ENCODE assay signal across 7 cellular contexts in the genomic region with DNA sequence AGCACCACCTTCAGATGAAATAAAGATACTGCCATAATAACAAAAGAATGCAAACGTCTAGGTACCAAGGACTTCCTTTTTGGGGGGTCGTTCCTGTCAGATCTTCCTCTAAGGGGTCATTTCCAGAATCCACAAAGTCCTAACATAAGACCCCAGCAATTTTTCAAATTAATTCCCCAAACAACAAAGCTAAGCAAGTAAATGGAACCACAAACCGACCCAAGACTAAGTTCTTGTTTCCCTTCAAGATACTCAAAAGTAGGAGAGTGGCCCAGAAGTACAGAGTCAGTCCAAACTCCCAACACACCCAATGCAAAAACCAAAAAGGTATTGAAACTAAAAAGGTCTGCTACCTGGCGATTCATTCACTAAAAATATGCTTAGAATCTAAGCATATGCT. TPM values are rescaled to one million over a fixed set of nuclear protein-coding genes. Genes with fewer than 3 reads are reported as not detected.
DNase-seq lines count a peak whose midpoint lies in the region; ATAC-seq and TF ChIP-seq lines count a peak whose summit lies in the region.

No MANE protein-coding gene starts in this region.

- H3K4me2 ChIP-seq in hepatocyte: peak overlapping the region; percentile 87

- no peaks in the 10 kb centered on the region for H3K9me2 ChIP-seq in hepatocyte (replicated peaks; ENCODE audit: insufficient read depth)

- DNase-seq in HFF-Myc (ENCODE audit: extremely low read depth, low read depth) (no peak), activated B cell treated with CpG ODN at 0.5 μM for 24 hours (no peak), hepatocyte (ENCODE audit: low spot score) (no peak)
- no peak for DNase-seq in stimulated activated effector memory CD8-positive, alpha-beta T cell treated with anti-CD3 and anti-CD28 coated beads, Interleukin-12 subunit alpha, Interleukin-12 subunit beta, amount 100 ng/mL, for 72 hours (ENCODE audit: low spot score in 2 of 2)

- H4K20me1 ChIP-seq in hepatocyte (ENCODE audit: insufficient read depth, poor library complexity, severe bottlenecking): peaks cover 49% of the 10 kb centered on the region

- H3K79me2 ChIP-seq in hepatocyte: peaks cover 60% of the 10 kb centered on the region

- H3K4me1 ChIP-seq in hepatocyte (ENCODE audit: insufficient read depth): peaks cover 8% of the 10 kb centered on the region

- POLR2A ChIA-PET in activated B cell treated with CpG ODN at 0.5 μM for 24 hours (lab: Charles Lee): interaction anchor here (0.6 to 1.9 kb wide), 4 partner anchors 9 to 236 kb away, joined by 3 to 22 read pairs (median 10); a partner anchor contains a TSS

- intact Hi-C loops in activated B cell treated with CpG ODN at 0.5 μM for 24 hours (cut with micrococcal nuclease): loop anchor here (1.0 kb wide), 1 partner anchor 10 kb away; no protein-coding TSS in a partner anchor

- H3K4me3 ChIP-seq in HFF-Myc (replicated peaks; ENCODE audit: low read depth, low read length) (peak overlapping the region; percentile 73), hepatocyte (peak overlapping the region; percentile 77)

- no peaks in the 10 kb centered on the region for H3K9me3 ChIP-seq in hepatocyte (ENCODE audit: low read depth)

- peaks cover 6% of the 10 kb centered on the region for H3K36me3 Mint-ChIP-seq in activated B cell treated with CpG ODN at 0.5 μM for 24 hours (ENCODE audit: low read depth)
- no peaks in the 10 kb centered on the region for H3K36me3 Mint-ChIP-seq in stimulated activated effector memory CD8-positive, alpha-beta T cell treated with anti-CD3 and anti-CD28 coated beads, Interleukin-12 subunit alpha, Interleukin-12 subunit beta, amount 100 ng/mL, for 72 hours

- H3K4me1 Mint-ChIP-seq in activated B cell treated with CpG ODN at 0.5 μM for 24 hours: peaks cover 60% of the 10 kb centered on the region
- H3K4me1 Mint-ChIP-seq in stimulated activated effector memory CD8-positive, alpha-beta T cell treated with anti-CD3 and anti-CD28 coated beads, Interleukin-12 subunit alpha, Interleukin-12 subunit beta, amount 100 ng/mL, for 72 hours: peaks cover 55% of the 10 kb centered on the region

- peak overlapping the region; percentile 91 for H3K4me3 Mint-ChIP-seq in activated B cell treated with CpG ODN at 0.5 μM for 24 hours
- peak overlapping the region; percentile 71 for H3K4me3 Mint-ChIP-seq in stimulated activated effector memory CD8-positive, alpha-beta T cell treated with anti-CD3 and anti-CD28 coated beads, Interleukin-12 subunit alpha, Interleukin-12 subunit beta, amount 100 ng/mL, for 72 hours

- H3K27me3 Mint-ChIP-seq in activated B cell treated with CpG ODN at 0.5 μM for 24 hours: no peaks in the 10 kb centered on the region

- TF ChIP-seq CTCF in HFF-Myc (IDR thresholded peaks at IDR 0.05; ENCODE audit: low read depth, low read length, missing control alignments) (no peak), activated B cell treated with CpG ODN at 0.5 μM for 24 hours (IDR thresholded peaks at IDR 0.05) (no peak), hepatocyte (IDR thresholded peaks at IDR 0.05; ENCODE audit: poor library complexity) (peak; percentile 13)

- ATAC-seq in activated B cell treated with CpG ODN at 0.5 μM for 24 hours (ENCODE audit: low read depth): no peak
- no peak for ATAC-seq in stimulated activated effector memory CD8-positive, alpha-beta T cell treated with anti-CD3 and anti-CD28 coated beads, Interleukin-12 subunit alpha, Interleukin-12 subunit beta, amount 100 ng/mL, for 72 hours
- no peak for ATAC-seq in HG02588 (IDR thresholded peaks at IDR 0.05; ENCODE audit: unreplicated experiment)
- ATAC-seq in GM18873 (IDR thresholded peaks at IDR 0.05; ENCODE audit: low FRiP score, unreplicated experiment): no peak
- ATAC-seq in HG02642 (IDR thresholded peaks at IDR 0.05; ENCODE audit: poor library complexity, unreplicated experiment): no peak

- WGBS in hepatocyte (ENCODE audit: low lambda C conversion rate, missing lambda C conversion rate): 6% methylated on average over 4 of the region's 4 CpGs

- peak overlapping the region; percentile 68 for H2AFZ ChIP-seq in hepatocyte

- H3K27me3 ChIP-seq in hepatocyte: no peaks in the 10 kb centered on the region

- no peaks in the 10 kb centered on the region for H3K36me3 ChIP-seq in hepatocyte (replicated peaks; ENCODE audit: insufficient read depth, low read depth)

- H3K9me3 Mint-ChIP-seq in activated B cell treated with CpG ODN at 0.5 μM for 24 hours: no peaks in the 10 kb centered on the region
- H3K9me3 Mint-ChIP-seq in stimulated activated effector memory CD8-positive, alpha-beta T cell treated with anti-CD3 and anti-CD28 coated beads, Interleukin-12 subunit alpha, Interleukin-12 subunit beta, amount 100 ng/mL, for 72 hours: no peaks in the 10 kb centered on the region

- peak overlapping the region; percentile 92 for H3K27ac Mint-ChIP-seq in activated B cell treated with CpG ODN at 0.5 μM for 24 hours
- H3K27ac Mint-ChIP-seq in stimulated activated effector memory CD8-positive, alpha-beta T cell treated with anti-CD3 and anti-CD28 coated beads, Interleukin-12 subunit alpha, Interleukin-12 subunit beta, amount 100 ng/mL, for 72 hours: peak overlapping the region; percentile 20

- CTCF ChIA-PET in activated B cell treated with CpG ODN at 0.5 μM for 24 hours (lab: Charles Lee): interaction anchor here (1.0 kb wide), 1 partner anchor 36 kb away, joined by 3 read pairs; no protein-coding TSS in a partner anchor

- peak overlapping the region; percentile 95 for H3K27ac ChIP-seq in hepatocyte

RNA-seq across cellular contexts. Expression of a gene that starts 1.2 kb away (rescaled TPM):
- total RNA-seq in activated B cell treated with CpG ODN at 0.5 μM for 24 hours (34.0 and 38.8 TPM in 2 replicates), hepatocyte (99.5 and 102 TPM in 2 replicates)
- polyA plus RNA-seq in hepatocyte: 56.5 and 66.3 TPM in 2 replicates
